In genomic region chr2:216548901-216549321, GRCh38 we compare ENCODE assay signal across 1 cellular context.
TF ChIP-seq lines count a peak whose summit lies in the region.

No MANE protein-coding gene starts in this region.

TF ChIP-seq in IMR-90, 13 proteins besides CTCF, POLR2A, EP300 and RAD21 (continued from another document):
- TF ChIP-seq MAFK (IDR thresholded peaks at IDR 0.05; ENCODE audit: low read depth, low read length) (no peak), NFE2L2 (IDR thresholded peaks at IDR 0.05; ENCODE audit: low read depth, low read length) (no peak), CEBPB (IDR thresholded peaks at IDR 0.05; ENCODE audit: low read depth, low read length) (no peak), MXI1 (IDR thresholded peaks at IDR 0.05; ENCODE audit: borderline replicate concordance, low read depth, low read length) (no peak), USF2 (IDR thresholded peaks at IDR 0.05; ENCODE audit: low read depth, low read length) (no peak), RFX5 (IDR thresholded peaks at IDR 0.05; ENCODE audit: low read depth, low read length) (no peak), BHLHE40 (IDR thresholded peaks at IDR 0.05; ENCODE audit: low read depth, low read length) (no peak), CHD1 (IDR thresholded peaks at IDR 0.05; ENCODE audit: low read depth, low read length) (no peak), MAZ (IDR thresholded peaks at IDR 0.05; ENCODE audit: borderline replicate concordance, low read depth, low read length) (no peak), ELK1 (IDR thresholded peaks at IDR 0.05; ENCODE audit: borderline replicate concordance, low read depth, low read length) (no peak)
